In the genomic region with DNA sequence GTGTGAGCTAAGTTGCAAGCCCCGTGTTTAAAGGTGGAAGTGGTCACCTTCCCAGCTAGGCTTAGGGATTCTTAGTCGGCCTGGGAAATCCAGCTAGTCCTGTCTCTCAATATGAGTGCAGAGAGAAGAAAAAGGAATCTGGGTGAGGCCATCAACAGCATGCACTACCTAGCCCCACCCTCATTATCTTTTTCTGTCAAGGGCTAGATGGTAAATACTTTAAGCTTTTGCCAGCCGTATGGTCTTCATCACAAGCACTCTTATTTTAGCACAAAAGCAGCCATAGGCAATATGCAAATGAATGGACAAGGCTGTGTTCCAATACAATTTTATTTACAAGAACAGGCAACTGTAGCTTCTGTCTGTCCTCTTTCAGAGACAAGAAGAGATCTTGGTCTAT, we compare ENCODE assay signal across 17 cellular contexts.
DNase-seq lines count a peak whose midpoint lies in the region; ATAC-seq, FAIRE-seq and TF ChIP-seq lines count a peak whose summit lies in the region.
"Had no signal": no experiment of that assay in that cellular context is flagged by ENCODE, and none has a peak within 500 bp of the region (broad histone marks: within the 10 kb centered on the region; RNA-seq: fewer than 3 reads in every experiment).

No MANE protein-coding gene starts in this region.

- intact Hi-C loops in Calu3 (cut with micrococcal nuclease; ENCODE audit: unreplicated experiment) (loop anchor here (5.0 kb wide), 2 partner anchors 55 to 65 kb away; no protein-coding TSS in a partner anchor), PC-3 (cut with micrococcal nuclease) (loop anchor here (5.0 to 10.0 kb wide), 4 partner anchors 57 to 410 kb away; no protein-coding TSS in a partner anchor)

- WGBS in small intestine, 3 donors, result 7 to 64% (median 50%) methylated on average over 3 of the region's 3 CpGs

- TF ChIP-seq CTCF in Calu3 (IDR thresholded peaks at IDR 0.05; ENCODE audit: unreplicated experiment), result no peak
- no peak for TF ChIP-seq CTCF in PC-3 (conservative IDR thresholded peaks at IDR 0.05; ENCODE audit: low read depth, low read length)
- no peak for TF ChIP-seq CTCF in foreskin keratinocyte (conservative IDR thresholded peaks at IDR 0.05)

- H3K9ac ChIP-seq in PC-3 (ENCODE audit: low read length), result no peak overlapping the region
- H3K9ac ChIP-seq: BLaER1 treated with 17β-estradiol and CSF1 and Interleukin-3, amounts not matched to agents 10 nM and 100 nM had no signal

- no peaks in the 10 kb centered on the region for H3K9me3 Mint-ChIP-seq in Calu3 (ENCODE audit: low read depth, unreplicated experiment)
- H3K9me3 Mint-ChIP-seq in CD8-positive, alpha-beta memory T cell, result no peaks in the 10 kb centered on the region
- H3K9me3 Mint-ChIP-seq: CD4-positive, alpha-beta memory T cell had no signal

- CTCF ChIA-PET in Calu3 (lab: Charles Lee), result interaction anchor here (0.7 kb wide), 1 partner anchor 42 kb away, joined by 3 read pairs; no protein-coding TSS in a partner anchor
- CTCF ChIA-PET in PC-3 (lab: Charles Lee), result no interaction called here
- CTCF ChIA-PET in CD8-positive, alpha-beta memory T cell (lab: Charles Lee), result no interaction called here

- H3K27ac ChIP-seq in PC-3 (ENCODE audit: low read length), result peak overlapping the region; percentile 80
- H3K27ac ChIP-seq in foreskin keratinocyte, result peak overlapping the region; percentile 96
- no peak overlapping the region for H3K27ac ChIP-seq in small intestine (ENCODE audit: low read depth in 1 of 2, low read length in 1 of 2)
- H3K27ac ChIP-seq in CD8-positive, alpha-beta memory T cell (ENCODE audit: low read depth, low read length), result no peak overlapping the region
- H3K27ac ChIP-seq: BLaER1 treated with 17β-estradiol and CSF1 and Interleukin-3, amounts not matched to agents 10 nM and 100 nM had no signal

- no TSS peak for BruUV-seq in Calu3 (replicated peaks; lab: Mats Ljungman, UMichigan)
- no TSS peak for BruUV-seq in PC-3 (replicated peaks; lab: Mats Ljungman, UMichigan)

- peaks cover 67% of the 10 kb centered on the region for H3K4me1 ChIP-seq in PC-3 (ENCODE audit: insufficient read depth, low read length)
- peaks cover 33% of the 10 kb centered on the region for H3K4me1 ChIP-seq in foreskin keratinocyte
- H3K4me1 ChIP-seq in small intestine (ENCODE audit: control insufficient read depth in 2 of 2, insufficient read depth in 1 of 2, low read depth in 1 of 2, low read length in 1 of 2), result no peaks in the 10 kb centered on the region
- H3K4me1 ChIP-seq in CD8-positive, alpha-beta memory T cell (ENCODE audit: insufficient read depth, low read length), result no peaks in the 10 kb centered on the region

- H3K9me3 ChIP-seq in PC-3 (ENCODE audit: low read length) (no peaks in the 10 kb centered on the region), small intestine (ENCODE audit: control insufficient read depth, low read depth) (no peaks in the 10 kb centered on the region)
- H3K9me3 ChIP-seq in CD8-positive, alpha-beta memory T cell (ENCODE audit: low read length), result no peaks in the 10 kb centered on the region

- H3K9me2 ChIP-seq in PC-3 (replicated peaks; ENCODE audit: low read length), result no peaks in the 10 kb centered on the region

- no peak overlapping the region for H3K4me2 ChIP-seq in PC-3 (ENCODE audit: low read length)
- H3K4me2 ChIP-seq: BLaER1 treated with 17β-estradiol and CSF1 and Interleukin-3, amounts not matched to agents 10 nM and 100 nM had no signal

- H3K27ac Mint-ChIP-seq in Calu3 (ENCODE audit: unreplicated experiment), result peak overlapping the region; percentile 88
- no peak overlapping the region for H3K27ac Mint-ChIP-seq in CD8-positive, alpha-beta memory T cell
- H3K27ac Mint-ChIP-seq: CD4-positive, alpha-beta memory T cell had no signal

- peaks cover 24% of the 10 kb centered on the region for H3K79me2 ChIP-seq in PC-3 (ENCODE audit: low read length)

- no peak for DNase-seq in Calu3
- DNase-seq in PC-3, result no peak
- DNase-seq in foreskin keratinocyte, result peak in 1 of 2 donors; percentile 60
- DNase-seq in small intestine, result peak; percentile 16
- DNase-seq in putamen (ENCODE audit: low spot score), result no peak
- DNase-seq in DMS79 treated with DMSO at 0.1 percent for 48 hours (lab: John Stamatoyannopoulos, UW), result no peak
- no peak for DNase-seq in CD8-positive, alpha-beta memory T cell
- DNase-seq: 8988T; CD4-positive, alpha-beta memory T cell; Karpas-422; NCI-H1417; NCI-H1694 treated with DMSO at 0.1 percent for 48 hours; NCI-H510A treated with DMSO at 0.1 percent for 48 hours; NCI-H748 treated with DMSO at 0.1 percent for 48 hours; SHP77 had no signal

- H3K4me3 ChIP-seq in PC-3 (ENCODE audit: low read length) (no peak overlapping the region), small intestine (ENCODE audit: low read depth in 1 of 2, low read length in 2 of 2) (no peak overlapping the region)
- H3K4me3 ChIP-seq in CD8-positive, alpha-beta memory T cell (ENCODE audit: low read length), result no peak overlapping the region
- H3K4me3 ChIP-seq: BLaER1 treated with 17β-estradiol and CSF1 and Interleukin-3, amounts not matched to agents 10 nM and 100 nM had no signal

- peaks cover 67% of the 10 kb centered on the region for H3K4me1 Mint-ChIP-seq in Calu3 (ENCODE audit: low read depth, unreplicated experiment)
- peaks cover 2 to 7% (median 5%) of the 10 kb centered on the region in 3 donors for H3K4me1 Mint-ChIP-seq in CD8-positive, alpha-beta memory T cell

- H3K36me3 ChIP-seq in PC-3 (ENCODE audit: low read depth, low read length) (no peaks in the 10 kb centered on the region), small intestine (ENCODE audit: control insufficient read depth in 2 of 2, insufficient read depth in 2 of 2, low read length in 2 of 2) (no peaks in the 10 kb centered on the region)
- no peaks in the 10 kb centered on the region for H3K36me3 ChIP-seq in CD8-positive, alpha-beta memory T cell (ENCODE audit: insufficient read depth, low read length)
- H3K36me3 ChIP-seq: BLaER1 treated with 17β-estradiol and CSF1 and Interleukin-3, amounts not matched to agents 10 nM and 100 nM had no signal

- no peaks in the 10 kb centered on the region for H4K20me1 ChIP-seq in PC-3 (ENCODE audit: low read length)
- H4K20me1 ChIP-seq: BLaER1 treated with 17β-estradiol and CSF1 and Interleukin-3, amounts not matched to agents 10 nM and 100 nM had no signal

- no peak overlapping the region for H3K4me3 Mint-ChIP-seq in Calu3 (ENCODE audit: low read depth, unreplicated experiment)
- H3K4me3 Mint-ChIP-seq in CD8-positive, alpha-beta memory T cell, result no peak overlapping the region
- H3K4me3 Mint-ChIP-seq: CD4-positive, alpha-beta memory T cell had no signal

- H2AFZ ChIP-seq in PC-3 (ENCODE audit: low read length), result no peak overlapping the region

- POLR2A ChIA-PET in PC-3 (lab: Charles Lee; ENCODE audit: unreplicated experiment), result no interaction called here
- POLR2A ChIA-PET in CD8-positive, alpha-beta memory T cell (lab: Charles Lee), result no interaction called here

- no peak for FAIRE-seq in small intestine (lab: Jason Lieb, UNC)
- FAIRE-seq: H54 had no signal

- no peaks in the 10 kb centered on the region for H3K27me3 Mint-ChIP-seq in Calu3 (ENCODE audit: unreplicated experiment)
- peaks cover 6 to 8% of the 10 kb centered on the region in 2 donors for H3K27me3 Mint-ChIP-seq in CD8-positive, alpha-beta memory T cell
- H3K27me3 Mint-ChIP-seq: CD4-positive, alpha-beta memory T cell had no signal

- ATAC-seq in PC-3 (no peak), foreskin keratinocyte (no peak)

- no peaks in the 10 kb centered on the region for H3F3A ChIP-seq in PC-3 (ENCODE audit: low read length, unreplicated experiment)

- H3K36me3 Mint-ChIP-seq in Calu3 (ENCODE audit: insufficient read depth, unreplicated experiment), result peaks cover 6% of the 10 kb centered on the region
- no peaks in the 10 kb centered on the region for H3K36me3 Mint-ChIP-seq in CD8-positive, alpha-beta memory T cell
- H3K36me3 Mint-ChIP-seq: CD4-positive, alpha-beta memory T cell had no signal

- H3K27me3 ChIP-seq in PC-3 (ENCODE audit: low read length), result no peaks in the 10 kb centered on the region
- no peaks in the 10 kb centered on the region for H3K27me3 ChIP-seq in foreskin keratinocyte
- H3K27me3 ChIP-seq in small intestine (ENCODE audit: control insufficient read depth in 2 of 2, insufficient read depth in 2 of 2, low read length in 2 of 2), result no peaks in the 10 kb centered on the region
- no peaks in the 10 kb centered on the region for H3K27me3 ChIP-seq in CD8-positive, alpha-beta memory T cell (ENCODE audit: insufficient read depth, low read length, poor library complexity, severe bottlenecking)
- H3K27me3 ChIP-seq: BLaER1 treated with 17β-estradiol and CSF1 and Interleukin-3, amounts not matched to agents 10 nM and 100 nM had no signal

Comparison
In these comparisons a context has a peak if more than half of its experiments do, and no peak if none do; other contexts are left out.
1. H3K27ac ChIP-seq: peak in PC-3 (single experiment) and foreskin keratinocyte (single experiment); none in small intestine (0 of 2) and CD8-positive, alpha-beta memory T cell (single experiment).